In genomic region chr1:203607169-203607873, GRCh38 we compare ENCODE assay signal across 1 cellular context.
TF ChIP-seq lines count a peak whose summit lies in the region.

No MANE protein-coding gene starts in this region.

TF ChIP-seq in K562, 482 proteins besides CTCF, POLR2A, EP300 and RAD21 (continued from another document):
- TF ChIP-seq, protein P1, sequence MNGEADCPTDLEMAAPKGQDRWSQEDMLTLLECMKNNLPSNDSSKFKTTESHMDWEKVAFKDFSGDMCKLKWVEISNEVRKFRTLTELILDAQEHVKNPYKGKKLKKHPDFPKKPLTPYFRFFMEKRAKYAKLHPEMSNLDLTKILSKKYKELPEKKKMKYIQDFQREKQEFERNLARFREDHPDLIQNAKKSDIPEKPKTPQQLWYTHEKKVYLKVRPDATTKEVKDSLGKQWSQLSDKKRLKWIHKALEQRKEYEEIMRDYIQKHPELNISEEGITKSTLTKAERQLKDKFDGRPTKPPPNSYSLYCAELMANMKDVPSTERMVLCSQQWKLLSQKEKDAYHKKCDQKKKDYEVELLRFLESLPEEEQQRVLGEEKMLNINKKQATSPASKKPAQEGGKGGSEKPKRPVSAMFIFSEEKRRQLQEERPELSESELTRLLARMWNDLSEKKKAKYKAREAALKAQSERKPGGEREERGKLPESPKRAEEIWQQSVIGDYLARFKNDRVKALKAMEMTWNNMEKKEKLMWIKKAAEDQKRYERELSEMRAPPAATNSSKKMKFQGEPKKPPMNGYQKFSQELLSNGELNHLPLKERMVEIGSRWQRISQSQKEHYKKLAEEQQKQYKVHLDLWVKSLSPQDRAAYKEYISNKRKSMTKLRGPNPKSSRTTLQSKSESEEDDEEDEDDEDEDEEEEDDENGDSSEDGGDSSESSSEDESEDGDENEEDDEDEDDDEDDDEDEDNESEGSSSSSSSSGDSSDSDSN (IDR thresholded peaks at IDR 0.05; ENCODE audit: borderline replicate concordance in 1 of 2, low read depth in 2 of 2, low read length in 2 of 2) = 0 out of 4 replicates have a peak, but pooled peaks of 1 of the 2 experiments have one; percentile 6
- TF ChIP-seq ZBTB7A (IDR thresholded peaks at IDR 0.05; ENCODE audit: borderline replicate concordance, control insufficient read depth, low read depth, low read length) = peak; percentile 91
- TF ChIP-seq, protein P2, sequence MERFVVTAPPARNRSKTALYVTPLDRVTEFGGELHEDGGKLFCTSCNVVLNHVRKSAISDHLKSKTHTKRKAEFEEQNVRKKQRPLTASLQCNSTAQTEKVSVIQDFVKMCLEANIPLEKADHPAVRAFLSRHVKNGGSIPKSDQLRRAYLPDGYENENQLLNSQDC (CRISPR knock-in tag; IDR thresholded peaks at IDR 0.05) = no peak
- no peak for TF ChIP-seq DMBX1 (CRISPR knock-in tag; IDR thresholded peaks at IDR 0.05; ENCODE audit: borderline replicate concordance)
- no peak for TF ChIP-seq CEBPG (CRISPR knock-in tag; IDR thresholded peaks at IDR 0.05)
- TF ChIP-seq CEBPG (tag; conservative IDR thresholded peaks at IDR 0.05 in 1 of 2, IDR thresholded peaks at IDR 0.05 in 1 of 2) = peak; percentile 16 to 49; a peak in 1 of 4 replicates
- TF ChIP-seq ZNF589 (CRISPR knock-in tag; IDR thresholded peaks at IDR 0.05; ENCODE audit: low read depth) = 0 out of 2 replicates have a peak, but pooled peaks have one; percentile 39
- peak; percentile 96 for TF ChIP-seq JUN (IDR thresholded peaks at IDR 0.05; ENCODE audit: borderline replicate concordance, low read depth, low read length)
- TF ChIP-seq JUN (CRISPR knock-in tag; IDR thresholded peaks at IDR 0.05; ENCODE audit: borderline replicate concordance) = no peak
- TF ChIP-seq CSDE1 (IDR thresholded peaks at IDR 0.05) = no peak
- TF ChIP-seq ERF (CRISPR knock-in tag; IDR thresholded peaks at IDR 0.05) = no peak
- 0 out of 2 replicates have a peak, but pooled peaks have one; percentile 43 for TF ChIP-seq FOXJ2 (tag; IDR thresholded peaks at IDR 0.05)
- TF ChIP-seq GABPA (tag; conservative IDR thresholded peaks at IDR 0.05; ENCODE audit: low read depth) = no peak
- TF ChIP-seq EP400 (IDR thresholded peaks at IDR 0.05) = no peak
- TF ChIP-seq ZNF398 (CRISPR knock-in tag; IDR thresholded peaks at IDR 0.05) = no peak
- TF ChIP-seq U2AF2 (optimal IDR thresholded peaks at IDR 0.05; ENCODE audit: low read depth, low read length) = no peak
- TF ChIP-seq FOXJ3 (CRISPR knock-in tag; IDR thresholded peaks at IDR 0.05) = no peak
- TF ChIP-seq CREM (IDR thresholded peaks at IDR 0.05; ENCODE audit: low read depth) = peak; percentile 53
- TF ChIP-seq FOXA3 (CRISPR knock-in tag; conservative IDR thresholded peaks at IDR 0.05 in 1 of 2, IDR thresholded peaks at IDR 0.05 in 1 of 2) = no peak
- no peak for TF ChIP-seq ASH1L (IDR thresholded peaks at IDR 0.05; ENCODE audit: borderline replicate concordance, low read depth, partially characterized antibody)
- TF ChIP-seq NONO (IDR thresholded peaks at IDR 0.05; ENCODE audit: low read depth in 2 of 2, low read length in 1 of 2) = no peak
- TF ChIP-seq ZNF124 (CRISPR knock-in tag; IDR thresholded peaks at IDR 0.05) = no peak
- TF ChIP-seq POLR3A (IDR thresholded peaks at IDR 0.05; ENCODE audit: borderline replicate concordance, extremely low read depth, insufficient read depth, insufficient read length) = no peak
- no peak for TF ChIP-seq ZNF217 (CRISPR knock-in tag; IDR thresholded peaks at IDR 0.05)
- TF ChIP-seq HDAC1 (IDR thresholded peaks at IDR 0.05) = 0 out of 4 replicates have a peak, but pooled peaks of 1 of the 2 experiments have one; percentile 22
- no peak for TF ChIP-seq MLX (CRISPR knock-in tag; conservative IDR thresholded peaks at IDR 0.05)
- no peak for TF ChIP-seq MAZ (CRISPR knock-in tag; conservative IDR thresholded peaks at IDR 0.05 in 1 of 2, IDR thresholded peaks at IDR 0.05 in 1 of 2)
- TF ChIP-seq, protein P3, sequence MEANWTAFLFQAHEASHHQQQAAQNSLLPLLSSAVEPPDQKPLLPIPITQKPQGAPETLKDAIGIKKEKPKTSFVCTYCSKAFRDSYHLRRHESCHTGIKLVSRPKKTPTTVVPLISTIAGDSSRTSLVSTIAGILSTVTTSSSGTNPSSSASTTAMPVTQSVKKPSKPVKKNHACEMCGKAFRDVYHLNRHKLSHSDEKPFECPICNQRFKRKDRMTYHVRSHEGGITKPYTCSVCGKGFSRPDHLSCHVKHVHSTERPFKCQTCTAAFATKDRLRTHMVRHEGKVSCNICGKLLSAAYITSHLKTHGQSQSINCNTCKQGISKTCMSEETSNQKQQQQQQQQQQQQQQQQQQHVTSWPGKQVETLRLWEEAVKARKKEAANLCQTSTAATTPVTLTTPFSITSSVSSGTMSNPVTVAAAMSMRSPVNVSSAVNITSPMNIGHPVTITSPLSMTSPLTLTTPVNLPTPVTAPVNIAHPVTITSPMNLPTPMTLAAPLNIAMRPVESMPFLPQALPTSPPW (CRISPR knock-in tag; IDR thresholded peaks at IDR 0.05) = peak; percentile 89
- no peak for TF ChIP-seq PHB (CRISPR knock-in tag; IDR thresholded peaks at IDR 0.05)
- TF ChIP-seq TBL1XR1 (IDR thresholded peaks at IDR 0.05; ENCODE audit: low read length in 2 of 2) = 0 out of 4 replicates have a peak, but pooled peaks of 1 of the 2 experiments have one; percentile 65
- TF ChIP-seq ARID4B (CRISPR knock-in tag; IDR thresholded peaks at IDR 0.05) = no peak
- no peak for TF ChIP-seq PHB2 (IDR thresholded peaks at IDR 0.05; ENCODE audit: low read depth)
- TF ChIP-seq FOS (IDR thresholded peaks at IDR 0.05; ENCODE audit: extremely low read depth, insufficient read length) = peak; percentile 69
- no peak for TF ChIP-seq ZSCAN29 (IDR thresholded peaks at IDR 0.05)
- TF ChIP-seq, protein P4, sequence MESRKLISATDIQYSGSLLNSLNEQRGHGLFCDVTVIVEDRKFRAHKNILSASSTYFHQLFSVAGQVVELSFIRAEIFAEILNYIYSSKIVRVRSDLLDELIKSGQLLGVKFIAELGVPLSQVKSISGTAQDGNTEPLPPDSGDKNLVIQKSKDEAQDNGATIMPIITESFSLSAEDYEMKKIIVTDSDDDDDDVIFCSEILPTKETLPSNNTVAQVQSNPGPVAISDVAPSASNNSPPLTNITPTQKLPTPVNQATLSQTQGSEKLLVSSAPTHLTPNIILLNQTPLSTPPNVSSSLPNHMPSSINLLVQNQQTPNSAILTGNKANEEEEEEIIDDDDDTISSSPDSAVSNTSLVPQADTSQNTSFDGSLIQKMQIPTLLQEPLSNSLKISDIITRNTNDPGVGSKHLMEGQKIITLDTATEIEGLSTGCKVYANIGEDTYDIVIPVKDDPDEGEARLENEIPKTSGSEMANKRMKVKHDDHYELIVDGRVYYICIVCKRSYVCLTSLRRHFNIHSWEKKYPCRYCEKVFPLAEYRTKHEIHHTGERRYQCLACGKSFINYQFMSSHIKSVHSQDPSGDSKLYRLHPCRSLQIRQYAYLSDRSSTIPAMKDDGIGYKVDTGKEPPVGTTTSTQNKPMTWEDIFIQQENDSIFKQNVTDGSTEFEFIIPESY (CRISPR knock-in tag; IDR thresholded peaks at IDR 0.05) = no peak
- no peak for TF ChIP-seq KHSRP (IDR thresholded peaks at IDR 0.05)
- peak in 1 of 2 experiments; percentile 92; a peak in 2 of 4 replicates for TF ChIP-seq MLLT1 (IDR thresholded peaks at IDR 0.05)
- 0 out of 2 replicates have a peak, but pooled peaks have one; percentile 20 for TF ChIP-seq MAFK (IDR thresholded peaks at IDR 0.05; ENCODE audit: low read length)
